8 cellular contexts compared by ENCODE assay signal in the genomic region with DNA sequence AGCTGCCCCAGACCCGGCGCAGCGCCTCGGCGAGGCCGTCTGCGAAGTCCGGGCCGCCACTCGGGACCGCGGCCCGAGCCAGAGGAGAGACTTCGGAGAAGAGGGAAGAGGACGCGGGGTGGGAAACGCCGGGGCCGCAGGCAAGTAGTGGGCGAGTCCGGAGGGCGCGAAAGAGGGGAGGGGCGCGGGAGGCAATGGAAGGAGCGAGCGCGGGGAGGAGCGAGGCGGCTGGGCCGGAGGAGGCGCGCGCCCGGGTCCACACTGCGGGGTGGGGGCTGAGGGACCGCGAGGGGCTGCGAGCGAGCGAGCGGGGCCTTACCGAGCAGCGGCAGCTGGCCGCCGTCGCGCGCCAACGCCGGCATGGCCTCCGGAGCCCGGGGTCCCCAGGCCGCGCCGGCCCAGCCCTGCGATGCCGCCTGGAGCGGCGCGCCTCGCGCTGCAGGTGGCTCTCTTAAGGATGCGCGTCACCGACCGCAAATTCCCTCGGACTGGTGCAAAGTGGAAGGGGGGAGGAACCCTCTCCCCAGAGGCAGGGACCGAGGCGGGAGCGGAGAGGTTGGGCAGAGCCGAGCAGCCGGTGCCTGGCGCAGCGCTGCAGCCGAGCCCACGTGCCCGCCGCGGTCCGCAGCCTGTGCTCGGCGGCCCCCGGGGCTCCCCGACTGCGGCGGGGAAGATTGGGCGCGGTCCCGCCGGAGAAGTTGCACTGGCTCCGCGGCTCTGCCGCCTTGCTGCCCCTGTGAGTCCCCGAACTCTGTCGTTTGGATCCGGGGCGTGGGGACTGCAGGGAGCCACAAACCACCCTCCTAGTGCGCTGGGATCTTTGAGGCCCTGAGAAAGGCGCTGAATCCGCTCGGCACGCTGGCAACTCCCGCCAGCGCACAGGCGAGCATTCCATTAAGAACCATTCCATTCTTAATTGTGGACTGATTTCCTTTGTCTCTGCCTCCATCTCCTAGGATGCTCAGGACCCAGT. TPM values are rescaled to one million over a fixed set of nuclear protein-coding genes. Genes with fewer than 3 reads are reported as not detected.
DNase-seq lines count a peak whose midpoint lies in the region; ATAC-seq and TF ChIP-seq lines count a peak whose summit lies in the region.

A gene (minus strand): TSS at position 428 of the 973 bp plus-strand sequence. CDS start 66 bp downstream, at position 362.

- H3K27me3 ChIP-seq in GM23248 (replicated peaks; ENCODE audit: insufficient read depth) (peaks cover 65% of the 10 kb centered on the region), right atrium auricular region (peaks cover 9 to 16% of the 10 kb centered on the region in 2 donors)

- no peaks in the 10 kb centered on the region for H3K36me3 ChIP-seq in GM23248 (ENCODE audit: low read depth)
- no peaks in the 10 kb centered on the region for H3K36me3 ChIP-seq in right atrium auricular region

- H3K27me3 Mint-ChIP-seq in activated naive CD4-positive, alpha-beta T cell treated with anti-CD3 and anti-CD28 coated beads, Interleukin-2, amount 10 ng/mL, durations not matched to agents 7 days and 5 days = peaks cover 82% of the 10 kb centered on the region

- H3K9me3 Mint-ChIP-seq in activated naive CD4-positive, alpha-beta T cell treated with anti-CD3 and anti-CD28 coated beads, Interleukin-2, amount 10 ng/mL, durations not matched to agents 7 days and 5 days = no peaks in the 10 kb centered on the region

- H3K9me3 ChIP-seq in GM23248 (ENCODE audit: low read depth) = no peaks in the 10 kb centered on the region
- peaks cover 0 to 7% of the 10 kb centered on the region in 2 donors for H3K9me3 ChIP-seq in right atrium auricular region

- H4K20me1 ChIP-seq in GM23248 (ENCODE audit: insufficient read depth) = no peaks in the 10 kb centered on the region

- no peak for TF ChIP-seq CTCF in right atrium auricular region (IDR thresholded peaks at IDR 0.05)

- H3K4me1 Mint-ChIP-seq in activated naive CD4-positive, alpha-beta T cell treated with anti-CD3 and anti-CD28 coated beads, Interleukin-2, amount 10 ng/mL, durations not matched to agents 7 days and 5 days = peaks cover 11% of the 10 kb centered on the region

- H3F3A ChIP-seq in GM23248 (ENCODE audit: insufficient read depth) = no peaks in the 10 kb centered on the region

- H3K4me2 ChIP-seq in GM23248 (ENCODE audit: unreplicated experiment) = peak within 1 kb of the TSS; percentile 47

- no peaks in the 10 kb centered on the region for H3K79me2 ChIP-seq in GM23248 (ENCODE audit: insufficient read depth)

- H3K4me3 ChIP-seq in GM23248 (peak within 1 kb of the TSS; percentile 45), right atrium auricular region (peak within 1 kb of the TSS; percentile 7 to 44)

- WGBS in GM23248 (ENCODE audit: low coverage in 1 of 2, low lambda C conversion rate in 2 of 2, missing lambda C conversion rate in 2 of 2), 2 experiments = 3 to 4% methylated on average over 68 to 79 of the region's 106 CpGs

- no peak within 1 kb of the TSS for H3K27ac Mint-ChIP-seq in activated naive CD4-positive, alpha-beta T cell treated with anti-CD3 and anti-CD28 coated beads, Interleukin-2, amount 10 ng/mL, durations not matched to agents 7 days and 5 days

- ATAC-seq in HG03469 (IDR thresholded peaks at IDR 0.05; ENCODE audit: unreplicated experiment) = no peak

- H3K27ac ChIP-seq in GM23248 = no peak within 1 kb of the TSS
- H3K27ac ChIP-seq in right atrium auricular region = no peak within 1 kb of the TSS

- H3K4me3 Mint-ChIP-seq in activated naive CD4-positive, alpha-beta T cell treated with anti-CD3 and anti-CD28 coated beads, Interleukin-2, amount 10 ng/mL, durations not matched to agents 7 days and 5 days = peak within 1 kb of the TSS; percentile 61

- DNase-seq in DMS79 (lab: John Stamatoyannopoulos, UW) = peak; percentile 19
- peak; percentile 38 for DNase-seq in GM23248
- peak; percentile 52 for DNase-seq in NCI-H510A treated with DMSO at 0.1 percent for 48 hours (lab: John Stamatoyannopoulos, UW)
- DNase-seq in activated naive CD4-positive, alpha-beta T cell treated with anti-CD3 and anti-CD28 coated beads, Interleukin-2, amount 10 ng/mL, durations not matched to agents 7 days and 5 days = peak; percentile 62
- no peak for DNase-seq in right atrium auricular region (ENCODE audit: low spot score)
- DNase-seq in renal cortical epithelial cell (ENCODE audit: low read depth) = peak; percentile 22
- DNase-seq in epidermal melanocyte (ENCODE audit: insufficient read length, low spot score) = no peak

- CTCF ChIA-PET in activated naive CD4-positive, alpha-beta T cell treated with anti-CD3 and anti-CD28 coated beads, Interleukin-2, amount 10 ng/mL, durations not matched to agents 7 days and 5 days (lab: Charles Lee) = no interaction called here

- no peaks in the 10 kb centered on the region for H3K36me3 Mint-ChIP-seq in activated naive CD4-positive, alpha-beta T cell treated with anti-CD3 and anti-CD28 coated beads, Interleukin-2, amount 10 ng/mL, durations not matched to agents 7 days and 5 days

- H3K9ac ChIP-seq in GM23248 = no peak within 1 kb of the TSS

- H3K9me2 ChIP-seq in GM23248 (ENCODE audit: insufficient read depth) = no peaks in the 10 kb centered on the region

- H2AFZ ChIP-seq in GM23248 = peak within 1 kb of the TSS; percentile 45

- in situ Hi-C loops in GM23248 (cut with MboI) = no loop called here

- H3K4me1 ChIP-seq in GM23248 (ENCODE audit: insufficient read depth) (no peaks in the 10 kb centered on the region), right atrium auricular region (peaks cover 0 to 15% of the 10 kb centered on the region in 2 donors)

RNA-seq across cellular contexts. Expression of the gene that starts here (rescaled TPM):
- not detected in 2 replicates for total RNA-seq in GM23248 (2014; rRNA removed; shearing (Covaris generic))
- not detected in 2 replicates for polyA plus RNA-seq in GM23248 (2016; fragmentation: Nextera tagmentation; extraction: Ambion mirVana)
- total RNA-seq in right atrium auricular region (under 1 TPM; 0.12 to 0.26 TPM), renal cortical epithelial cell (under 0.01 and 0.17 TPM in 2 replicates)

Comparison
In these comparisons a context has a peak if more than half of its experiments do, and no peak if none do; other contexts are left out.
1. Peak in DNase-seq, H3K4me3 ChIP-seq and H3K4me2 ChIP-seq in GM23248; RNA of the gene not detected or under 1 TPM.
2. Peak in DNase-seq in renal cortical epithelial cell; RNA of the gene not detected or under 1 TPM.
3. DNase-seq: peak in DMS79 (single experiment), NCI-H510A treated with DMSO at 0.1 percent for 48 hours (single experiment) and activated naive CD4-positive, alpha-beta T cell treated with anti-CD3 and anti-CD28 coated beads, Interleukin-2, amount 10 ng/mL, durations not matched to agents 7 days and 5 days (single experiment); none in right atrium auricular region (single experiment) and epidermal melanocyte (single experiment).